ENCODE assay signal across 8 cellular contexts in the genomic region with DNA sequence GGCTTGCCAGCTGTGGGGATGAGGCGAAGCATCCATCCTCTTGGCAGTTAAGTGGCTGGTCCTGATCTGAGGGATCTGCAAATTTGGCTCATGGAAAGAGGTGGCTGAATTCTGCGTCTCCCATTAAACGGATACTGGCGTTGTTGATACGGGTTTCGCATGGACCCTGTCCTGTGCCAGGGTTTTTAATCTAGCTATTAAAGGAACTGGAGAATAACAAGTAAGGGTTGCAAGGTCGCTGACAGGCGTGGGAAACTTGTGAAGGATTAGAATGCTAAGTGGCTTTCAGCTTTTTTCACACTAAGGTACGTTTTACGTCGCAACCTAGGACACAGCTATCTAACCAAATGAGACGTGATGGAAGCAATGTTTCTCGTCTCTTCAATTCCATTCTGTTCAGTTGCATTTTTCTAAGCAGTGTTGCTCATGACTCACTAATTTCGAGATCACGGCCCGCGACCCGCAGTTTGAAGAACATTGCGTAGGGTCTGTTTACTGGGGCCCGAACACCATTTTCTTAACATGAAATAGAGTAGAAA. TPM values are rescaled to one million over a fixed set of nuclear protein-coding genes. Genes with fewer than 3 reads are reported as not detected.
DNase-seq lines count a peak whose midpoint lies in the region; ATAC-seq and TF ChIP-seq lines count a peak whose summit lies in the region.

No MANE protein-coding gene starts in this region.

- peaks cover 21% of the 10 kb centered on the region for H3K4me1 Mint-ChIP-seq in T-helper 17 cell

- peak overlapping the region; percentile 97 for H3K4me3 Mint-ChIP-seq in T-helper 17 cell

- ATAC-seq in HG02870 (IDR thresholded peaks at IDR 0.05; ENCODE audit: unreplicated experiment) (peak; percentile 4), T-helper 17 cell (peak; percentile 11)

- H3K27ac Mint-ChIP-seq in T-helper 17 cell = peak overlapping the region; percentile 86

- H3K27ac ChIP-seq in duodenal mucosa (ENCODE audit: low read depth, low read length) (peak overlapping the region; percentile 99), muscle layer of duodenum (ENCODE audit: low read length) (peak overlapping the region; percentile 61)

- DNase-seq in T-helper 17 cell = peak in 1 of 3 donors; percentile 11
- DNase-seq in SK-N-DZ (ENCODE audit: low spot score) = no peak
- DNase-seq in NCI-H446 treated with DMSO at 0.1 percent for 48 hours (lab: John Stamatoyannopoulos, UW) = no peak
- no peak for DNase-seq in cortex of kidney (lab: John Stamatoyannopoulos, UW)

- peaks cover 13 to 14% of the 10 kb centered on the region in 2 donors for H3K4me1 ChIP-seq in duodenal mucosa (ENCODE audit: control insufficient read depth in 1 of 2, insufficient read depth in 2 of 2, low read length in 2 of 2)
- no peaks in the 10 kb centered on the region for H3K4me1 ChIP-seq in muscle layer of duodenum (ENCODE audit: control insufficient read depth in 1 of 2, insufficient read depth in 2 of 2, low read length in 2 of 2)

- no peaks in the 10 kb centered on the region for H3K9me3 ChIP-seq in T-helper 17 cell (ENCODE audit: control insufficient read depth, low read length, poor library complexity, severe bottlenecking)
- no peaks in the 10 kb centered on the region for H3K9me3 ChIP-seq in duodenal mucosa (ENCODE audit: control insufficient read depth in 1 of 2, low read length in 2 of 2)
- H3K9me3 ChIP-seq in muscle layer of duodenum (ENCODE audit: control insufficient read depth in 1 of 2, low read length in 2 of 2) = no peaks in the 10 kb centered on the region

- TF ChIP-seq CTCF in GM12875 (IDR thresholded peaks at IDR 0.05; ENCODE audit: borderline replicate concordance, insufficient read depth, low read depth, low read length) = no peak

- no peaks in the 10 kb centered on the region for H3K36me3 Mint-ChIP-seq in T-helper 17 cell (ENCODE audit: low read depth)

- H3K27me3 Mint-ChIP-seq in T-helper 17 cell = no peaks in the 10 kb centered on the region

- peaks cover 0 to under 1% of the 10 kb centered on the region in 2 donors for H3K36me3 ChIP-seq in duodenal mucosa (ENCODE audit: control insufficient read depth in 1 of 2, insufficient read depth in 2 of 2, low read length in 2 of 2)
- H3K36me3 ChIP-seq in muscle layer of duodenum (ENCODE audit: control insufficient read depth in 1 of 2, insufficient read depth in 2 of 2, low read length in 2 of 2) = peaks cover 0 to 3% of the 10 kb centered on the region in 2 donors

- H3K9ac ChIP-seq in duodenal mucosa (ENCODE audit: low read depth in 1 of 2, low read length in 2 of 2) = peak overlapping the region; percentile 87 to 100

- H3K4me3 ChIP-seq in GM12875 (ENCODE audit: low read depth, low read length) (peak overlapping the region; percentile 91), duodenal mucosa (ENCODE audit: low read depth in 1 of 2, low read length in 2 of 2) (peak overlapping the region; percentile 99 to 100), muscle layer of duodenum (ENCODE audit: low read depth in 1 of 2, low read length in 2 of 2) (peak overlapping the region; percentile 82 to 99)

- H3K27me3 ChIP-seq in duodenal mucosa (ENCODE audit: control insufficient read depth in 1 of 2, insufficient read depth in 2 of 2, low read length in 2 of 2) (no peaks in the 10 kb centered on the region), muscle layer of duodenum (ENCODE audit: low read depth, low read length) (no peaks in the 10 kb centered on the region)

RNA-seq across cellular contexts. Expression of a gene that starts 0.9 kb away (rescaled TPM):
- total RNA-seq in T-helper 17 cell = 10 to 100 TPM; 11.7 to 15.3 TPM
- 120 and 126 TPM in 2 replicates for polyA plus RNA-seq in SK-N-DZ (2014; cell fraction: cytosol; rRNA removed)
- 85.4 and 98.3 TPM in 2 replicates for polyA plus RNA-seq in SK-N-DZ (2014; cell fraction: nucleus; rRNA removed)

RNA-seq across cellular contexts. Expression of a gene that starts 23.1 kb away (rescaled TPM):
- 1 to 10 TPM; 1.1 to 2.7 TPM for total RNA-seq in T-helper 17 cell
- polyA plus RNA-seq in SK-N-DZ (2014; cell fraction: cytosol; rRNA removed) = not detected in 2 replicates
- polyA plus RNA-seq in SK-N-DZ (2014; cell fraction: nucleus; rRNA removed) = not detected in 2 replicates

RNA-seq across cellular contexts. Expression of a gene that starts 56.6 kb away (rescaled TPM):
- total RNA-seq in T-helper 17 cell = 100 to 1,000 TPM; 103 to 110 TPM
- polyA plus RNA-seq in SK-N-DZ (2014; cell fraction: cytosol; rRNA removed) = 55.7 and 73.1 TPM in 2 replicates
- polyA plus RNA-seq in SK-N-DZ (2014; cell fraction: nucleus; rRNA removed) = 39.2 and 41.6 TPM in 2 replicates
